ENCODE assay signal across 16 cellular contexts in genomic region chr9:112605518-112605917, GRCh38.
DNase-seq lines count a peak whose midpoint lies in the region; ATAC-seq, FAIRE-seq and TF ChIP-seq lines count a peak whose summit lies in the region.
"Had no signal": no experiment of that assay in that cellular context is flagged by ENCODE, and none has a peak within 500 bp of the region (broad histone marks: within the 10 kb centered on the region; RNA-seq: fewer than 3 reads in every experiment).

No MANE protein-coding gene starts in this region.

- H3K27ac Mint-ChIP-seq in T-helper 17 cell: no peak overlapping the region
- H3K27ac Mint-ChIP-seq: CD4-positive, CD25-positive, alpha-beta regulatory T cell had no signal

- ATAC-seq in GM19452 (IDR thresholded peaks at IDR 0.05; ENCODE audit: unreplicated experiment) (peak; percentile 89), HG02870 (IDR thresholded peaks at IDR 0.05; ENCODE audit: unreplicated experiment) (peak; percentile 95), HG03558 (IDR thresholded peaks at IDR 0.05; ENCODE audit: extremely low read depth, unreplicated experiment) (peak; percentile 83), mucosa of descending colon (no peak), T-helper 17 cell (no peak), aorta (ENCODE audit: low FRiP score) (no peak)
- ATAC-seq: left cardiac atrium had no signal

- DNase-seq in GM18507 (ENCODE audit: extremely low spot score, insufficient read length, low read depth) (no peak), mucosa of descending colon (no peak), T-helper 17 cell (no peak), NCI-H187 (lab: John Stamatoyannopoulos, UW) (no peak), aorta (no peak)
- DNase-seq: foreskin fibroblast; left cardiac atrium; NCI-H1417 treated with DMSO at 0.1 percent for 48 hours; nucleus accumbens; Peyer's patch; stimulated activated CD4-positive, alpha-beta T cell treated with anti-CD3 and anti-CD28 coated beads, Interleukin-1b, Interleukin-23, amount 100 ng/mL, for 48 hours had no signal

- no peaks in the 10 kb centered on the region for H3K9me3 ChIP-seq in mucosa of descending colon
- H3K9me3 ChIP-seq in T-helper 17 cell (ENCODE audit: control insufficient read depth, low read length, poor library complexity, severe bottlenecking): no peaks in the 10 kb centered on the region
- H3K9me3 ChIP-seq in aorta (ENCODE audit: control insufficient read depth, low read length): no peaks in the 10 kb centered on the region
- H3K9me3 ChIP-seq: Peyer's patch, suprapubic skin had no signal

- H3K4me3 Mint-ChIP-seq in T-helper 17 cell: no peak overlapping the region
- H3K4me3 Mint-ChIP-seq: CD4-positive, CD25-positive, alpha-beta regulatory T cell had no signal

- peak; percentile 76 for FAIRE-seq in GM18507 (lab: Jason Lieb, UNC)

- 65 to 86% methylated on average over 1 of the region's 1 CpG for WGBS in aorta, 2 donors

- no peak overlapping the region for H3K27ac ChIP-seq in aorta (ENCODE audit: low read depth in 1 of 2, low read length in 2 of 2)
- H3K27ac ChIP-seq: Peyer's patch, suprapubic skin had no signal

- H3K4me1 ChIP-seq in mucosa of descending colon (ENCODE audit: low read depth) (no peaks in the 10 kb centered on the region), aorta (ENCODE audit: control insufficient read depth in 1 of 2, insufficient read depth in 2 of 2, low read length in 2 of 2) (peaks cover 0 to 2% of the 10 kb centered on the region in 2 donors)
- H3K4me1 ChIP-seq: Peyer's patch, suprapubic skin had no signal

- no peaks in the 10 kb centered on the region for H3K36me3 Mint-ChIP-seq in T-helper 17 cell (ENCODE audit: low read depth)
- H3K36me3 Mint-ChIP-seq: CD4-positive, CD25-positive, alpha-beta regulatory T cell had no signal

- H3K4me3 ChIP-seq in mucosa of descending colon: no peak overlapping the region
- no peak overlapping the region for H3K4me3 ChIP-seq in aorta (ENCODE audit: low read length in 2 of 2)
- H3K4me3 ChIP-seq: Peyer's patch, suprapubic skin had no signal

- peaks cover 2% of the 10 kb centered on the region for H3K4me1 Mint-ChIP-seq in T-helper 17 cell

- TF ChIP-seq CTCF in mucosa of descending colon (IDR thresholded peaks at IDR 0.05): no peak

- H3K27me3 Mint-ChIP-seq in T-helper 17 cell: peaks cover under 1% of the 10 kb centered on the region

- intact Hi-C loops in mucosa of descending colon (cut with DNase I, micrococcal nuclease): no loop called here
- intact Hi-C loops in aorta (cut with DNase I): no loop called here

- no peaks in the 10 kb centered on the region for H3K27me3 ChIP-seq in aorta (ENCODE audit: control insufficient read depth in 1 of 2, insufficient read depth in 2 of 2, low read length in 1 of 2)
- H3K27me3 ChIP-seq: Peyer's patch, suprapubic skin had no signal

- H3K36me3 ChIP-seq in mucosa of descending colon (ENCODE audit: low read depth): no peaks in the 10 kb centered on the region
- no peaks in the 10 kb centered on the region for H3K36me3 ChIP-seq in aorta (ENCODE audit: control insufficient read depth in 1 of 2, insufficient read depth in 2 of 2, low read length in 1 of 2)
- H3K36me3 ChIP-seq: Peyer's patch, suprapubic skin had no signal

Comparison
In these comparisons a context has a peak if more than half of its experiments do, and no peak if none do; other contexts are left out.
1. ATAC-seq: peak in GM19452 (single experiment), HG02870 (single experiment) and HG03558 (single experiment); none in mucosa of descending colon (single experiment), T-helper 17 cell (single experiment) and aorta (single experiment).